In genomic region chr3:13515036-13515435, GRCh38 we compare ENCODE assay signal across 17 cellular contexts. TPM values are rescaled to one million over a fixed set of nuclear protein-coding genes. Genes with fewer than 3 reads are reported as not detected.
"Had no signal": no experiment of that assay in that cellular context is flagged by ENCODE, and none has a peak within 500 bp of the region (broad histone marks: within the 10 kb centered on the region; RNA-seq: fewer than 3 reads in every experiment).

No MANE protein-coding gene starts in this region.

- H3K27ac Mint-ChIP-seq: naive thymus-derived CD4-positive, alpha-beta T cell; stimulated activated naive B cell treated with anti-CD40 and anti-IgM and Interleukin-4, amounts not matched to agents 10 μg/mL and 1 μg/mL and 100 μg/mL, for 72 hours had no signal

- ATAC-seq: esophagus mucosa; naive thymus-derived CD4-positive, alpha-beta T cell; stimulated activated naive B cell treated with anti-CD40 and anti-IgM and Interleukin-4, amounts not matched to agents 10 μg/mL and 1 μg/mL and 100 μg/mL, for 72 hours had no signal

- H3K4me3 ChIP-seq: dorsolateral prefrontal cortex, hepatocyte, sigmoid colon, skin epidermis, stomach had no signal

- DNase-seq: cortex of kidney; dorsolateral prefrontal cortex; effector CD8-positive, alpha-beta T cell; kidney glomerular epithelial cell; mammary epithelial cell; naive thymus-derived CD4-positive, alpha-beta T cell; sigmoid colon; stimulated activated CD4-positive, alpha-beta T cell treated with anti-CD3 and anti-CD28 coated beads, Interleukin-2, amount 100 ng/mL, for 24 hours; stimulated activated CD4-positive, alpha-beta T cell treated with anti-CD3 and anti-CD28 coated beads, Interleukin-4, amount 100 ng/mL, for 4 hours; stimulated activated naive B cell treated with anti-CD40 and anti-IgM and Interleukin-4, amounts not matched to agents 10 μg/mL and 1 μg/mL and 100 μg/mL, for 72 hours; stomach; trophoblast cell had no signal

- FAIRE-seq: frontal cortex, urothelium cell line had no signal

- H3K36me3 Mint-ChIP-seq: naive thymus-derived CD4-positive, alpha-beta T cell; stimulated activated naive B cell treated with anti-CD40 and anti-IgM and Interleukin-4, amounts not matched to agents 10 μg/mL and 1 μg/mL and 100 μg/mL, for 72 hours had no signal

- H3K36me3 ChIP-seq: sigmoid colon, stomach had no signal

- H3K27me3 ChIP-seq: dorsolateral prefrontal cortex, hepatocyte, sigmoid colon had no signal

- H3K4me2 ChIP-seq: hepatocyte had no signal

- H2AFZ ChIP-seq: hepatocyte had no signal

- H3K79me2 ChIP-seq: hepatocyte had no signal

- H3K9me3 ChIP-seq: sigmoid colon, stomach had no signal

- H3K4me3 Mint-ChIP-seq: naive thymus-derived CD4-positive, alpha-beta T cell; stimulated activated naive B cell treated with anti-CD40 and anti-IgM and Interleukin-4, amounts not matched to agents 10 μg/mL and 1 μg/mL and 100 μg/mL, for 72 hours had no signal

- H3K4me1 Mint-ChIP-seq: naive thymus-derived CD4-positive, alpha-beta T cell; stimulated activated naive B cell treated with anti-CD40 and anti-IgM and Interleukin-4, amounts not matched to agents 10 μg/mL and 1 μg/mL and 100 μg/mL, for 72 hours had no signal

- H3K27me3 Mint-ChIP-seq: stimulated activated naive B cell treated with anti-CD40 and anti-IgM and Interleukin-4, amounts not matched to agents 10 μg/mL and 1 μg/mL and 100 μg/mL, for 72 hours had no signal

- H3K9me3 Mint-ChIP-seq: stimulated activated naive B cell treated with anti-CD40 and anti-IgM and Interleukin-4, amounts not matched to agents 10 μg/mL and 1 μg/mL and 100 μg/mL, for 72 hours had no signal

RNA-seq across cellular contexts. Expression of gene FBLN2, which starts 33.9 kb away (rescaled TPM):
- polyA plus RNA-seq: naive thymus-derived CD4-positive, alpha-beta T cell had no signal
